In the genomic region with DNA sequence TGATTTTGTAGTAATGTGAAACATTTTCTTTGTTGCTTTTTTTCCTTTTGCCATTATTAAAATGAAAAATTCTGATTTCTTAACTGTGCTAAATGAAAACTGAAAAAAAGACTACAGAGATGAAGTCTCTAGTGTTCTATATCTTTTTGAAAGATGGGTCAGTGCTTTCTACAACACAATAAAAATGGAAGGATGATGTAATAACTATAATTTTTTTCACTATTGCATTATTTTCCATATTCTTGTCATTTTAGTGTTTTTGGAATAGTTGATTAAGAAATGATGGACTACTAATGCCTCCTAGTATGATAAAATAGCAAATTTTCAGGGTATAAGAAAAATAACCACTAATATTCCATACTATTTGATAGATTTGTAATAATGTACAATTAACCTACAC, we compare ENCODE assay signal across 16 cellular contexts. TPM values are rescaled to one million over a fixed set of nuclear protein-coding genes. Genes with fewer than 3 reads are reported as not detected.
DNase-seq lines count a peak whose midpoint lies in the region; ATAC-seq and TF ChIP-seq lines count a peak whose summit lies in the region.
"Had no signal": no experiment of that assay in that cellular context is flagged by ENCODE, and none has a peak within 500 bp of the region (broad histone marks: within the 10 kb centered on the region; RNA-seq: fewer than 3 reads in every experiment).

No MANE protein-coding gene starts in this region.

- no peak for DNase-seq in activated naive CD4-positive, alpha-beta T cell treated with anti-CD3 and anti-CD28 coated beads for 36 hours
- DNase-seq in activated naive CD4-positive, alpha-beta T cell treated with anti-CD3 and anti-CD28 coated beads, Interleukin-2, amount 50 U/mL, for 72 hours (ENCODE audit: low spot score in 2 of 2): no peak
- no peak for DNase-seq in DND-41
- no peak for DNase-seq in COR-L47 (lab: John Stamatoyannopoulos, UW)
- no peak for DNase-seq in Calu3
- DNase-seq: 8988T; CD4-positive, alpha-beta T cell; DMS153; DMS79 treated with DMSO at 0.1 percent for 48 hours; GF-D8; HCEC 1CT; HFFc6 had no signal

- H2AFZ ChIP-seq in DND-41 (ENCODE audit: low read depth, low read length): no peak overlapping the region

- H3K9me3 ChIP-seq in DND-41 (ENCODE audit: insufficient read depth, low read length, severe bottlenecking): no peaks in the 10 kb centered on the region

- peaks cover 20% of the 10 kb centered on the region for H3K36me3 Mint-ChIP-seq in activated naive CD4-positive, alpha-beta T cell treated with anti-CD3 and anti-CD28 coated beads for 36 hours (ENCODE audit: low read depth)
- H3K36me3 Mint-ChIP-seq in activated naive CD4-positive, alpha-beta T cell treated with anti-CD3 and anti-CD28 coated beads, Interleukin-2, amount 50 U/mL, for 72 hours: peaks cover 5 to 24% of the 10 kb centered on the region in 2 donors
- H3K36me3 Mint-ChIP-seq in Calu3 (ENCODE audit: insufficient read depth, unreplicated experiment): peaks cover 18% of the 10 kb centered on the region

- no TSS peak for BruUV-seq in Calu3 (replicated peaks; lab: Mats Ljungman, UMichigan)

- H3K4me1 Mint-ChIP-seq in activated naive CD4-positive, alpha-beta T cell treated with anti-CD3 and anti-CD28 coated beads for 36 hours (ENCODE audit: low read depth): peaks cover 44% of the 10 kb centered on the region
- H3K4me1 Mint-ChIP-seq in Calu3 (ENCODE audit: low read depth, unreplicated experiment): no peaks in the 10 kb centered on the region

- CTCF ChIA-PET in activated naive CD4-positive, alpha-beta T cell treated with anti-CD3 and anti-CD28 coated beads for 36 hours (lab: Charles Lee): interaction anchor here (0.7 kb wide), 1 partner anchor 75 kb away, joined by 3 read pairs; no protein-coding TSS in a partner anchor
- CTCF ChIA-PET in Calu3 (lab: Charles Lee): no interaction called here

- H3K27me3 ChIP-seq in DND-41 (ENCODE audit: insufficient read depth, low read length, poor library complexity): no peaks in the 10 kb centered on the region

- intact Hi-C loops in activated naive CD4-positive, alpha-beta T cell treated with anti-CD3 and anti-CD28 coated beads for 36 hours (cut with micrococcal nuclease): no loop called here
- intact Hi-C loops in Calu3 (cut with micrococcal nuclease; ENCODE audit: unreplicated experiment): no loop called here

- peaks cover 99% of the 10 kb centered on the region for H3K79me2 ChIP-seq in DND-41 (ENCODE audit: insufficient read depth, low read length)

- H3K4me2 ChIP-seq in DND-41 (ENCODE audit: insufficient read depth, low read length): peak overlapping the region; percentile 21; the same call in 1 of the 2 replicates
- H3K4me2 ChIP-seq: KMS-11 had no signal

- H4K20me1 ChIP-seq in DND-41 (ENCODE audit: insufficient read depth, low read length): peaks cover 38% of the 10 kb centered on the region

- no peak overlapping the region for H3K4me3 Mint-ChIP-seq in activated naive CD4-positive, alpha-beta T cell treated with anti-CD3 and anti-CD28 coated beads for 36 hours
- no peak overlapping the region for H3K4me3 Mint-ChIP-seq in Calu3 (ENCODE audit: low read depth, unreplicated experiment)
- H3K4me3 Mint-ChIP-seq: CD4-positive, alpha-beta T cell; HFFc6; IgD-negative memory B cell had no signal

- H3K9ac ChIP-seq in DND-41 (ENCODE audit: low read depth, low read length): no peak overlapping the region
- H3K9ac ChIP-seq: KMS-11 had no signal

- no peaks in the 10 kb centered on the region for H3K9me3 Mint-ChIP-seq in activated naive CD4-positive, alpha-beta T cell treated with anti-CD3 and anti-CD28 coated beads for 36 hours
- H3K9me3 Mint-ChIP-seq in activated naive CD4-positive, alpha-beta T cell treated with anti-CD3 and anti-CD28 coated beads, Interleukin-2, amount 50 U/mL, for 72 hours: no peaks in the 10 kb centered on the region
- H3K9me3 Mint-ChIP-seq in Calu3 (ENCODE audit: low read depth, unreplicated experiment): no peaks in the 10 kb centered on the region
- H3K9me3 Mint-ChIP-seq: CD4-positive, alpha-beta T cell; HFFc6; IgD-negative memory B cell had no signal

- H3K4me3 ChIP-seq in DND-41 (ENCODE audit: low read depth in 1 of 2, low read length in 2 of 2): no peak overlapping the region

- TF ChIP-seq CTCF in DND-41 (IDR thresholded peaks at IDR 0.05; ENCODE audit: borderline replicate concordance, extremely low read depth, low read length, poor library complexity, severe bottlenecking) (no peak), VCaP (conservative IDR thresholded peaks at IDR 0.05) (no peak), Calu3 (IDR thresholded peaks at IDR 0.05; ENCODE audit: unreplicated experiment) (no peak)

- no peaks in the 10 kb centered on the region for H3K27me3 Mint-ChIP-seq in activated naive CD4-positive, alpha-beta T cell treated with anti-CD3 and anti-CD28 coated beads for 36 hours (ENCODE audit: low read depth)
- H3K27me3 Mint-ChIP-seq in Calu3 (ENCODE audit: unreplicated experiment): no peaks in the 10 kb centered on the region
- H3K27me3 Mint-ChIP-seq: CD4-positive, alpha-beta T cell; IgD-negative memory B cell had no signal

- peak overlapping the region; percentile 13 for H3K27ac Mint-ChIP-seq in activated naive CD4-positive, alpha-beta T cell treated with anti-CD3 and anti-CD28 coated beads for 36 hours
- no peak overlapping the region for H3K27ac Mint-ChIP-seq in activated naive CD4-positive, alpha-beta T cell treated with anti-CD3 and anti-CD28 coated beads, Interleukin-2, amount 50 U/mL, for 72 hours
- no peak overlapping the region for H3K27ac Mint-ChIP-seq in Calu3 (ENCODE audit: unreplicated experiment)
- H3K27ac Mint-ChIP-seq: CD4-positive, alpha-beta T cell; HFFc6; IgD-negative memory B cell had no signal

- peaks cover 36% of the 10 kb centered on the region; the same call in 1 of the 2 replicates for H3K36me3 ChIP-seq in DND-41 (ENCODE audit: insufficient read depth, low read length)

- peaks cover 25% of the 10 kb centered on the region for H3K4me1 ChIP-seq in DND-41 (ENCODE audit: insufficient read depth, low read length)

- no peak for ATAC-seq in activated naive CD4-positive, alpha-beta T cell treated with anti-CD3 and anti-CD28 coated beads, Interleukin-2, amount 50 U/mL, for 72 hours
- no peak for ATAC-seq in DND-41 (ENCODE audit: insufficient read depth, low read depth)
- ATAC-seq in GM19035 (IDR thresholded peaks at IDR 0.05; ENCODE audit: unreplicated experiment): no peak

- H3K27ac ChIP-seq in DND-41 (ENCODE audit: low read length) (no peak overlapping the region), VCaP (peak overlapping the region; percentile 2; the same call in 1 of the 2 replicates)
- H3K27ac ChIP-seq: KMS-11 had no signal

RNA-seq across cellular contexts. Expression of gene PSMD14, which starts 7.2 kb away (rescaled TPM):
- 10 to 100 TPM; 76.2 to 79.4 TPM for total RNA-seq in activated naive CD4-positive, alpha-beta T cell treated with anti-CD3 and anti-CD28 coated beads for 36 hours
- 10 to 100 TPM; 75.6 to 83.7 TPM for total RNA-seq in activated naive CD4-positive, alpha-beta T cell treated with anti-CD3 and anti-CD28 coated beads, Interleukin-2, amount 50 U/mL, for 72 hours
- total RNA-seq in Calu3 (2022): 91.4 and 97.4 TPM in 2 replicates
